In genomic region chr2:233656443-233656842, GRCh38 we compare ENCODE assay signal across 30 cellular contexts. TPM values are rescaled to one million over a fixed set of nuclear protein-coding genes. Genes with fewer than 3 reads are reported as not detected.
"Had no signal": no experiment of that assay in that cellular context is flagged by ENCODE, and none has a peak within 500 bp of the region (broad histone marks: within the 10 kb centered on the region; RNA-seq: fewer than 3 reads in every experiment).

No MANE protein-coding gene starts in this region.

- H3K9me3 Mint-ChIP-seq: activated CD4-positive, alpha-beta memory T cell treated with anti-CD3 and anti-CD28 coated beads for 36 hours; activated CD4-positive, alpha-beta T cell treated with anti-CD3 and anti-CD28 coated beads, Interleukin-2, amount 10 ng/mL, durations not matched to agents 7 days and 5 days; activated T-cell treated with anti-CD3 and anti-CD28 coated beads, Interleukin-2, amount 50 U/mL, for 4 hours; WTC11 had no signal

- H3K27ac ChIP-seq: RWPE1, SJCRH30 had no signal

- H3K36me3 ChIP-seq: SJCRH30 had no signal

- H3K4me3 Mint-ChIP-seq: activated CD4-positive, alpha-beta memory T cell treated with anti-CD3 and anti-CD28 coated beads for 36 hours; activated CD4-positive, alpha-beta T cell treated with anti-CD3 and anti-CD28 coated beads, Interleukin-2, amount 10 ng/mL, durations not matched to agents 7 days and 5 days; activated T-cell treated with anti-CD3 and anti-CD28 coated beads, Interleukin-2, amount 50 U/mL, for 4 hours; WTC11 had no signal

- H3K4me1 Mint-ChIP-seq: activated CD4-positive, alpha-beta T cell treated with anti-CD3 and anti-CD28 coated beads, Interleukin-2, amount 10 ng/mL, durations not matched to agents 7 days and 5 days; WTC11 had no signal

- H3K9ac ChIP-seq: SK-N-SH had no signal

- H3K4me1 ChIP-seq: SJCRH30 had no signal

- DNase-seq: activated CD4-positive, alpha-beta memory T cell treated with anti-CD3 and anti-CD28 coated beads for 36 hours; activated CD4-positive, alpha-beta T cell treated with anti-CD3 and anti-CD28 coated beads, Interleukin-2, amount 10 ng/mL, durations not matched to agents 7 days and 5 days; activated CD4-positive, CD25-positive, alpha-beta regulatory T cell treated with anti-CD3 and anti-CD28 coated beads, Interleukin-2, amount 50 U/mL, for 72 hours; activated naive CD4-positive, alpha-beta T cell treated with anti-CD3 and anti-CD28 coated beads, Interleukin-2, amount 50 U/mL, for 16 hours; activated T-cell treated with anti-CD3 and anti-CD28 coated beads, Interleukin-2, amount 50 U/mL, for 4 hours; aorta; central memory CD4-positive, alpha-beta T cell; KG1; NCI-H1092 treated with DMSO at 0.1 percent for 48 hours; NCI-H1417 treated with DMSO at 0.1 percent for 48 hours; NCI-H1694; NCI-H2029; NCI-H2107; NCI-H345; NCI-H510A treated with DMSO at 0.1 percent for 48 hours; NCI-H69; NK-92 treated with Interleukin-12 subunit alpha and Interleukin-12 subunit beta, amount 100 ng/mL, for 24 hours; OCI-M1; Right ventricle myocardium superior; SJCRH30; SK-N-SH; SW 1271 had no signal

- H3K4me3 ChIP-seq: SJCRH30 had no signal

- H3K9me3 ChIP-seq: SJCRH30, SK-N-SH had no signal

- H3K4me2 ChIP-seq: SK-N-SH had no signal

- ATAC-seq: activated T-cell treated with anti-CD3 and anti-CD28 coated beads, Interleukin-2, amount 50 U/mL, for 4 hours; Panc1; WTC11 had no signal

- H3K27ac Mint-ChIP-seq: activated CD4-positive, alpha-beta memory T cell treated with anti-CD3 and anti-CD28 coated beads for 36 hours; activated CD4-positive, alpha-beta T cell treated with anti-CD3 and anti-CD28 coated beads, Interleukin-2, amount 10 ng/mL, durations not matched to agents 7 days and 5 days; WTC11 had no signal

- H3K36me3 Mint-ChIP-seq: activated CD4-positive, alpha-beta memory T cell treated with anti-CD3 and anti-CD28 coated beads for 36 hours; WTC11 had no signal

- H3K27me3 ChIP-seq: SJCRH30 had no signal

RNA-seq across cellular contexts. Expression of gene UGT1A9, which starts 15.3 kb away (rescaled TPM):
- total RNA-seq: activated CD4-positive, alpha-beta memory T cell treated with anti-CD3 and anti-CD28 coated beads for 36 hours; activated CD4-positive, alpha-beta T cell treated with anti-CD3 and anti-CD28 coated beads, Interleukin-2, amount 10 ng/mL, durations not matched to agents 7 days and 5 days; activated T-cell treated with anti-CD3 and anti-CD28 coated beads, Interleukin-2, amount 50 U/mL, for 4 hours; aorta; LHCN-M2; Right ventricle myocardium superior; SJCRH30; T-helper 1 cell treated with Interleukin-12 subunit alpha and Interleukin-12 subunit beta and Interleukin-4 antibody, amounts not matched to agents 30 ng/mL and 1 ng/mL, for 36 hours; WTC11 had no signal
- polyA plus RNA-seq: aorta, SK-N-SH had no signal

RNA-seq across cellular contexts. Expression of gene UGT1A10, which starts 20.2 kb away (rescaled TPM):
- total RNA-seq: activated CD4-positive, alpha-beta memory T cell treated with anti-CD3 and anti-CD28 coated beads for 36 hours; activated CD4-positive, alpha-beta T cell treated with anti-CD3 and anti-CD28 coated beads, Interleukin-2, amount 10 ng/mL, durations not matched to agents 7 days and 5 days; activated T-cell treated with anti-CD3 and anti-CD28 coated beads, Interleukin-2, amount 50 U/mL, for 4 hours; aorta; bronchial epithelial cell; chondrocyte; LHCN-M2; M059J; Right ventricle myocardium superior; SJCRH30; T-helper 1 cell treated with Interleukin-12 subunit alpha and Interleukin-12 subunit beta and Interleukin-4 antibody, amounts not matched to agents 30 ng/mL and 1 ng/mL, for 36 hours; WTC11 had no signal
- polyA plus RNA-seq: SK-N-SH had no signal

RNA-seq across cellular contexts. Expression of gene UGT1A7, which starts 25.3 kb away (rescaled TPM):
- total RNA-seq: activated CD4-positive, alpha-beta memory T cell treated with anti-CD3 and anti-CD28 coated beads for 36 hours; activated CD4-positive, alpha-beta T cell treated with anti-CD3 and anti-CD28 coated beads, Interleukin-2, amount 10 ng/mL, durations not matched to agents 7 days and 5 days; aorta; LHCN-M2; M059J; Right ventricle myocardium superior; SJCRH30; T-helper 1 cell treated with Interleukin-12 subunit alpha and Interleukin-12 subunit beta and Interleukin-4 antibody, amounts not matched to agents 30 ng/mL and 1 ng/mL, for 36 hours; WTC11 had no signal
- polyA plus RNA-seq: SK-N-SH had no signal

RNA-seq across cellular contexts. Expression of gene UGT1A6, which starts 36.2 kb away (rescaled TPM):
- total RNA-seq: activated CD4-positive, alpha-beta memory T cell treated with anti-CD3 and anti-CD28 coated beads for 36 hours; activated CD4-positive, alpha-beta T cell treated with anti-CD3 and anti-CD28 coated beads, Interleukin-2, amount 10 ng/mL, durations not matched to agents 7 days and 5 days; aorta; LHCN-M2; SJCRH30; T-helper 1 cell treated with Interleukin-12 subunit alpha and Interleukin-12 subunit beta and Interleukin-4 antibody, amounts not matched to agents 30 ng/mL and 1 ng/mL, for 36 hours; WTC11 had no signal
- polyA plus RNA-seq: SK-N-SH had no signal

RNA-seq across cellular contexts. Expression of gene UGT1A8, which starts 39.0 kb away (rescaled TPM):
- total RNA-seq: activated CD4-positive, alpha-beta memory T cell treated with anti-CD3 and anti-CD28 coated beads for 36 hours; activated CD4-positive, alpha-beta T cell treated with anti-CD3 and anti-CD28 coated beads, Interleukin-2, amount 10 ng/mL, durations not matched to agents 7 days and 5 days; activated T-cell treated with anti-CD3 and anti-CD28 coated beads, Interleukin-2, amount 50 U/mL, for 4 hours; aorta; chondrocyte; LHCN-M2; M059J; Right ventricle myocardium superior; SJCRH30; T-helper 1 cell treated with Interleukin-12 subunit alpha and Interleukin-12 subunit beta and Interleukin-4 antibody, amounts not matched to agents 30 ng/mL and 1 ng/mL, for 36 hours had no signal
- polyA plus RNA-seq: SK-N-SH had no signal
